ENCODE assay signal across 1 cellular context in the genomic region with DNA sequence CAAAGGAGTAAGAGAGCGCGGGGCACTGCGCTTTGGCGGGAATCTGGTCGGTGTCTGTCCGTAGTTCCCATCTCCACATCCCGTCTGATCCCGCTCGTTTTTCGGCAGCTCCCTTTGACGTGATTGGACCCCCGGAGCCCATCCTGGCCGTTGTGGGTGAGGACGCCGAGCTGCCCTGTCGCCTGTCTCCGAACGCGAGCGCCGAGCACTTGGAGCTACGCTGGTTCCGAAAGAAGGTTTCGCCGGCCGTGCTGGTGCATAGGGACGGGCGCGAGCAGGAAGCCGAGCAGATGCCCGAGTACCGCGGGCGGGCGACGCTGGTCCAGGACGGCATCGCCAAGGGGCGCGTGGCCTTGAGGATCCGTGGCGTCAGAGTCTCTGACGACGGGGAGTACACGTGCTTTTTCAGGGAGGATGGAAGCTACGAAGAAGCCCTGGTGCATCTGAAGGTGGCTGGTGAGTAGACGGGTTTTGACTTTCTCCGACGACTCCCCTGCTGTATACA.
TF ChIP-seq lines count a peak whose summit lies in the region.

No MANE protein-coding gene starts in this region.

TF ChIP-seq in HepG2, 621 proteins besides CTCF, POLR2A, EP300 and RAD21 (continued from another document and continues in another):
- TF ChIP-seq, protein P1, sequence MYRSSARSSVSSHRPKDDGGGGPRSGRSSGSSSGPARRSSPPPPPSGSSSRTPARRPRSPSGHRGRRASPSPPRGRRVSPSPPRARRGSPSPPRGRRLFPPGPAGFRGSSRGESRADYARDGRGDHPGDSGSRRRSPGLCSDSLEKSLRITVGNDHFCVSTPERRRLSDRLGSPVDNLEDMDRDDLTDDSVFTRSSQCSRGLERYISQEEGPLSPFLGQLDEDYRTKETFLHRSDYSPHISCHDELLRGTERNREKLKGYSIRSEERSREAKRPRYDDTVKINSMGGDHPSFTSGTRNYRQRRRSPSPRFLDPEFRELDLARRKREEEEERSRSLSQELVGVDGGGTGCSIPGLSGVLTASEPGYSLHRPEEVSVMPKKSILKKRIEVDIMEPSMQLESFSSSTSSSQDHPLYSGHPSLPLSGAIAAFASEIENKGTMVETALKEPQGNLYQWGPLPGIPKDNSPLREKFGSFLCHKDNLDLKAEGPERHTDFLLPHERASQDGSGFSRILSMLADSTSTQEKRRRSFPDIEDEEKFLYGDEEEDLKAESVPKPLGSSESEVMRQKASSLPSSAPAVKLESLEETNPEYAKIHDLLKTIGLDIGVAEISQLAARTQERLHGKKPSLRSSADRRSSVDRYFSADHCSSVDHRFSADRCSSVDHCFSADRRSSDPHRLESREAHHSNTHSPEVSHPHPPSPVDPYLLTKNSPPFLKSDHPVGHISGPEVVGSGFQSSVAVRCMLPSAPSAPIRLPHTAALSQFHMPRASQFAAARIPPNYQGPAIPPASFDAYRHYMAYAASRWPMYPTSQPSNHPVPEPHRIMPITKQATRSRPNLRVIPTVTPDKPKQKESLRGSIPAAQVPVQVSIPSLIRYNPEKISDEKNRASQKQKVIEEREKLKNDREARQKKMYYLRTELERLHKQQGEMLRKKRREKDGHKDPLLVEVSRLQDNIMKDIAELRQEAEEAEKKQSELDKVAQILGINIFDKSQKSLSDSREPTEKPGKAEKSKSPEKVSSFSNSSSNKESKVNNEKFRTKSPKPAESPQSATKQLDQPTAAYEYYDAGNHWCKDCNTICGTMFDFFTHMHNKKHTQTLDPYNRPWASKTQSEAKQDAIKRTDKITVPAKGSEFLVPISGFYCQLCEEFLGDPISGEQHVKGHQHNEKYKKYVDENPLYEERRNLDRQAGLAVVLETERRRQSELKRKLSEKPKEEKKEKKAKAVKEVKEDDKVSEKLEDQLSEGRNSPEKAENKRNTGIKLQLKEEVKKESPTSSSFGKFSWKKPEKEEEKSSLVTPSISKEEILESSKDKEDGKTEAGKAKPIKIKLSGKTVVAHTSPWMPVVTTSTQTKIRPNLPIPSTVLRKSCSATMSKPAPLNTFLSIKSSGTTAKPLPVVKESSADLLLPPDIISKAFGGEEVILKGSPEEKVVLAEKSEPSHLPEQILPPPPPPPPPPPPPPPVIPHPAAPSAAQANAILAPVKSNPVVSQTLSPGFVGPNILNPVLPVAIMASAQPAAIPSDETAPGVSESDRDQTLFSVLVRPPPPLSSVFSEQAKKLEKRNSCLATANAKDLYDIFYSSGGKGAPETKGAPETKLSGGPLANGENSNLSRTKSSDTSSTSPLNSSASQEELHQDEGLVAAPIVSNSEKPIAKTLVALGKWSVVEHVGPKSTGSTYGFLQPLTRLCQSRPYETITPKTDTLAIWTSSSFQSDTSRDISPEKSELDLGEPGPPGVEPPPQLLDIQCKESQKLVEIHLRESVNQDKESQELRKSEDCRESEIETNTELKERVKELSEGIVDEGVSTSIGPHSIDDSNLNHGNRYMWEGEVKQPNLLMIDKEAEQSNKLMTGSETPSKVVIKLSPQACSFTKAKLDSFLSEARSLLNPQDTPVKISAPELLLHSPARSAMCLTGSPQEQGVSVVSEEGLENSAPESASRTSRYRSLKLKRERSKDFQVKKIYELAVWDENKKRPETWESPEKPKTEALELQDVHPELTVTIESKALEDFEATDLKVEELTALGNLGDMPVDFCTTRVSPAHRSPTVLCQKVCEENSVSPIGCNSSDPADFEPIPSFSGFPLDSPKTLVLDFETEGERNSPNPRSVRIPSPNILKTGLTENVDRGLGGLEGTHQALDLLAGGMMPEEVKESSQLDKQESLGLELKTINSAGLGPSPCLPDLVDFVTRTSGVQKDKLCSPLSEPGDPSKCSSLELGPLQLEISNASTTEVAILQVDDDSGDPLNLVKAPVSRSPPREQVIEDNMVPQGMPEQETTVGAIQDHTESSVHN (CRISPR knock-in tag; IDR thresholded peaks at IDR 0.05), result no peak
- TF ChIP-seq ZNF451 (CRISPR knock-in tag; IDR thresholded peaks at IDR 0.05) (0 out of 2 replicates have a peak, but pooled peaks have one; percentile 44), SMAD9 (CRISPR knock-in tag; IDR thresholded peaks at IDR 0.05) (no peak), TOPORS (CRISPR knock-in tag; IDR thresholded peaks at IDR 0.05) (no peak), ZBTB21 (CRISPR knock-in tag; IDR thresholded peaks at IDR 0.05) (no peak), ZNF788 (CRISPR knock-in tag; IDR thresholded peaks at IDR 0.05; ENCODE audit: borderline replicate concordance) (no peak), KLF6 (CRISPR knock-in tag; IDR thresholded peaks at IDR 0.05) (no peak), EEA1 (CRISPR knock-in tag; IDR thresholded peaks at IDR 0.05; ENCODE audit: borderline replicate concordance) (no peak), ZFYVE20 (CRISPR knock-in tag; IDR thresholded peaks at IDR 0.05; ENCODE audit: borderline replicate concordance, low read depth) (no peak), CBFB (CRISPR knock-in tag; IDR thresholded peaks at IDR 0.05) (no peak), YEATS4 (CRISPR knock-in tag; IDR thresholded peaks at IDR 0.05; ENCODE audit: borderline replicate concordance) (no peak), AGO1 (IDR thresholded peaks at IDR 0.05; ENCODE audit: low read depth, low read length, poor library complexity, severe bottlenecking) (peak; percentile 37), SNAI1 (CRISPR knock-in tag; IDR thresholded peaks at IDR 0.05; ENCODE audit: borderline replicate concordance) (no peak), ZNF350 (CRISPR knock-in tag; IDR thresholded peaks at IDR 0.05; ENCODE audit: borderline replicate concordance, low read depth) (peak; percentile 63; the same call in 1 of the 2 replicates), ZNF264 (CRISPR knock-in tag; IDR thresholded peaks at IDR 0.05) (no peak), ZNF839 (CRISPR knock-in tag; IDR thresholded peaks at IDR 0.05; ENCODE audit: borderline replicate concordance) (0 out of 2 replicates have a peak, but pooled peaks have one; percentile 21), ZFP37 (CRISPR knock-in tag; IDR thresholded peaks at IDR 0.05; ENCODE audit: borderline replicate concordance) (no peak), FLYWCH1 (CRISPR knock-in tag; IDR thresholded peaks at IDR 0.05) (no peak), ZNF484 (CRISPR knock-in tag; IDR thresholded peaks at IDR 0.05; ENCODE audit: borderline replicate concordance, low read depth) (no peak), ZSCAN25 (CRISPR knock-in tag; IDR thresholded peaks at IDR 0.05) (no peak), BORCS8-MEF2B (CRISPR knock-in tag; IDR thresholded peaks at IDR 0.05) (no peak), SSRP1 (CRISPR knock-in tag; IDR thresholded peaks at IDR 0.05) (no peak), CEBPB (IDR thresholded peaks at IDR 0.05; ENCODE audit: borderline replicate concordance, low read depth, low read length) (no peak), BHLHE40 (IDR thresholded peaks at IDR 0.05; ENCODE audit: low read length) (no peak), SPEN (CRISPR knock-in tag; IDR thresholded peaks at IDR 0.05; ENCODE audit: low read depth) (no peak; the same call in 1 of the 2 replicates), PHF20 (CRISPR knock-in tag; IDR thresholded peaks at IDR 0.05) (no peak), MYNN (CRISPR knock-in tag; IDR thresholded peaks at IDR 0.05; ENCODE audit: low read depth) (no peak), MED13 (CRISPR knock-in tag; IDR thresholded peaks at IDR 0.05) (no peak)
- TF ChIP-seq, protein P2, sequence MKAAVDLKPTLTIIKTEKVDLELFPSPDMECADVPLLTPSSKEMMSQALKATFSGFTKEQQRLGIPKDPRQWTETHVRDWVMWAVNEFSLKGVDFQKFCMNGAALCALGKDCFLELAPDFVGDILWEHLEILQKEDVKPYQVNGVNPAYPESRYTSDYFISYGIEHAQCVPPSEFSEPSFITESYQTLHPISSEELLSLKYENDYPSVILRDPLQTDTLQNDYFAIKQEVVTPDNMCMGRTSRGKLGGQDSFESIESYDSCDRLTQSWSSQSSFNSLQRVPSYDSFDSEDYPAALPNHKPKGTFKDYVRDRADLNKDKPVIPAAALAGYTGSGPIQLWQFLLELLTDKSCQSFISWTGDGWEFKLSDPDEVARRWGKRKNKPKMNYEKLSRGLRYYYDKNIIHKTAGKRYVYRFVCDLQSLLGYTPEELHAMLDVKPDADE (CRISPR knock-in tag; IDR thresholded peaks at IDR 0.05), result no peak
- TF ChIP-seq, protein P3, sequence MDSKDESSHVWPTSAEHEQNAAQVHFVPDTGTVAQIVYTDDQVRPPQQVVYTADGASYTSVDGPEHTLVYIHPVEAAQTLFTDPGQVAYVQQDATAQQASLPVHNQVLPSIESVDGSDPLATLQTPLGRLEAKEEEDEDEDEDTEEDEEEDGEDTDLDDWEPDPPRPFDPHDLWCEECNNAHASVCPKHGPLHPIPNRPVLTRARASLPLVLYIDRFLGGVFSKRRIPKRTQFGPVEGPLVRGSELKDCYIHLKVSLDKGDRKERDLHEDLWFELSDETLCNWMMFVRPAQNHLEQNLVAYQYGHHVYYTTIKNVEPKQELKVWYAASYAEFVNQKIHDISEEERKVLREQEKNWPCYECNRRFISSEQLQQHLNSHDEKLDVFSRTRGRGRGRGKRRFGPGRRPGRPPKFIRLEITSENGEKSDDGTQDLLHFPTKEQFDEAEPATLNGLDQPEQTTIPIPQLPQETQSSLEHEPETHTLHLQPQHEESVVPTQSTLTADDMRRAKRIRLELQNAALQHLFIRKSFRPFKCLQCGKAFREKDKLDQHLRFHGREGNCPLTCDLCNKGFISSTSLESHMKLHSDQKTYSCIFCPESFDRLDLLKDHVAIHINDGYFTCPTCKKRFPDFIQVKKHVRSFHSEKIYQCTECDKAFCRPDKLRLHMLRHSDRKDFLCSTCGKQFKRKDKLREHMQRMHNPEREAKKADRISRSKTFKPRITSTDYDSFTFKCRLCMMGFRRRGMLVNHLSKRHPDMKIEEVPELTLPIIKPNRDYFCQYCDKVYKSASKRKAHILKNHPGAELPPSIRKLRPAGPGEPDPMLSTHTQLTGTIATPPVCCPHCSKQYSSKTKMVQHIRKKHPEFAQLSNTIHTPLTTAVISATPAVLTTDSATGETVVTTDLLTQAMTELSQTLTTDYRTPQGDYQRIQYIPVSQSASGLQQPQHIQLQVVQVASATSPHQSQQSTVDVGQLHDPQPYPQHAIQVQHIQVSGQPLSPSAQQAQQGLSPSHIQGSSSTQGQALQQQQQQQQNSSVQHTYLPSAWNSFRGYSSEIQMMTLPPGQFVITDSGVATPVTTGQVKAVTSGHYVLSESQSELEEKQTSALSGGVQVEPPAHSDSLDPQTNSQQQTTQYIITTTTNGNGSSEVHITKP (CRISPR knock-in tag; IDR thresholded peaks at IDR 0.05; ENCODE audit: low read depth), result no peak
- TF ChIP-seq, protein P4, sequence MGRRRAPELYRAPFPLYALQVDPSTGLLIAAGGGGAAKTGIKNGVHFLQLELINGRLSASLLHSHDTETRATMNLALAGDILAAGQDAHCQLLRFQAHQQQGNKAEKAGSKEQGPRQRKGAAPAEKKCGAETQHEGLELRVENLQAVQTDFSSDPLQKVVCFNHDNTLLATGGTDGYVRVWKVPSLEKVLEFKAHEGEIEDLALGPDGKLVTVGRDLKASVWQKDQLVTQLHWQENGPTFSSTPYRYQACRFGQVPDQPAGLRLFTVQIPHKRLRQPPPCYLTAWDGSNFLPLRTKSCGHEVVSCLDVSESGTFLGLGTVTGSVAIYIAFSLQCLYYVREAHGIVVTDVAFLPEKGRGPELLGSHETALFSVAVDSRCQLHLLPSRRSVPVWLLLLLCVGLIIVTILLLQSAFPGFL (CRISPR knock-in tag; IDR thresholded peaks at IDR 0.05), result no peak
- TF ChIP-seq, protein P5, sequence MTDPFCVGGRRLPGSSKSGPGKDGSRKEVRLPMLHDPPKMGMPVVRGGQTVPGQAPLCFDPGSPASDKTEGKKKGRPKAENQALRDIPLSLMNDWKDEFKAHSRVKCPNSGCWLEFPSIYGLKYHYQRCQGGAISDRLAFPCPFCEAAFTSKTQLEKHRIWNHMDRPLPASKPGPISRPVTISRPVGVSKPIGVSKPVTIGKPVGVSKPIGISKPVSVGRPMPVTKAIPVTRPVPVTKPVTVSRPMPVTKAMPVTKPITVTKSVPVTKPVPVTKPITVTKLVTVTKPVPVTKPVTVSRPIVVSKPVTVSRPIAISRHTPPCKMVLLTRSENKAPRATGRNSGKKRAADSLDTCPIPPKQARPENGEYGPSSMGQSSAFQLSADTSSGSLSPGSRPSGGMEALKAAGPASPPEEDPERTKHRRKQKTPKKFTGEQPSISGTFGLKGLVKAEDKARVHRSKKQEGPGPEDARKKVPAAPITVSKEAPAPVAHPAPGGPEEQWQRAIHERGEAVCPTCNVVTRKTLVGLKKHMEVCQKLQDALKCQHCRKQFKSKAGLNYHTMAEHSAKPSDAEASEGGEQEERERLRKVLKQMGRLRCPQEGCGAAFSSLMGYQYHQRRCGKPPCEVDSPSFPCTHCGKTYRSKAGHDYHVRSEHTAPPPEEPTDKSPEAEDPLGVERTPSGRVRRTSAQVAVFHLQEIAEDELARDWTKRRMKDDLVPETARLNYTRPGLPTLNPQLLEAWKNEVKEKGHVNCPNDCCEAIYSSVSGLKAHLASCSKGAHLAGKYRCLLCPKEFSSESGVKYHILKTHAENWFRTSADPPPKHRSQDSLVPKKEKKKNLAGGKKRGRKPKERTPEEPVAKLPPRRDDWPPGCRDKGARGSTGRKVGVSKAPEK (CRISPR knock-in tag; IDR thresholded peaks at IDR 0.05; ENCODE audit: borderline replicate concordance), result 0 out of 2 replicates have a peak, but pooled peaks have one; percentile 38
- TF ChIP-seq, protein P6, sequence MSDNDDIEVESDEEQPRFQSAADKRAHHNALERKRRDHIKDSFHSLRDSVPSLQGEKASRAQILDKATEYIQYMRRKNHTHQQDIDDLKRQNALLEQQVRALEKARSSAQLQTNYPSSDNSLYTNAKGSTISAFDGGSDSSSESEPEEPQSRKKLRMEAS (IDR thresholded peaks at IDR 0.05), result peak; percentile 66
- TF ChIP-seq, protein P7, sequence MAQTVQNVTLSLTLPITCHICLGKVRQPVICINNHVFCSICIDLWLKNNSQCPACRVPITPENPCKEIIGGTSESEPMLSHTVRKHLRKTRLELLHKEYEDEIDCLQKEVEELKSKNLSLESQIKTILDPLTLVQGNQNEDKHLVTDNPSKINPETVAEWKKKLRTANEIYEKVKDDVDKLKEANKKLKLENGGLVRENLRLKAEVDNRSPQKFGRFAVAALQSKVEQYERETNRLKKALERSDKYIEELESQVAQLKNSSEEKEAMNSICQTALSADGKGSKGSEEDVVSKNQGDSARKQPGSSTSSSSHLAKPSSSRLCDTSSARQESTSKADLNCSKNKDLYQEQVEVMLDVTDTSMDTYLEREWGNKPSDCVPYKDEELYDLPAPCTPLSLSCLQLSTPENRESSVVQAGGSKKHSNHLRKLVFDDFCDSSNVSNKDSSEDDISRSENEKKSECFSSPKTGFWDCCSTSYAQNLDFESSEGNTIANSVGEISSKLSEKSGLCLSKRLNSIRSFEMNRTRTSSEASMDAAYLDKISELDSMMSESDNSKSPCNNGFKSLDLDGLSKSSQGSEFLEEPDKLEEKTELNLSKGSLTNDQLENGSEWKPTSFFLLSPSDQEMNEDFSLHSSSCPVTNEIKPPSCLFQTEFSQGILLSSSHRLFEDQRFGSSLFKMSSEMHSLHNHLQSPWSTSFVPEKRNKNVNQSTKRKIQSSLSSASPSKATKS (CRISPR knock-in tag; IDR thresholded peaks at IDR 0.05), result no peak
- TF ChIP-seq, protein P8, sequence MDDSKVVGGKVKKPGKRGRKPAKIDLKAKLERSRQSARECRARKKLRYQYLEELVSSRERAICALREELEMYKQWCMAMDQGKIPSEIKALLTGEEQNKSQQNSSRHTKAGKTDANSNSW (CRISPR knock-in tag; IDR thresholded peaks at IDR 0.05; ENCODE audit: borderline replicate concordance), result no peak
